ENCODE assay signal across 25 cellular contexts in genomic region chr5:9691261-9691660, GRCh38.
"Had no signal": no experiment of that assay in that cellular context is flagged by ENCODE, and none has a peak within 500 bp of the region (broad histone marks: within the 10 kb centered on the region; RNA-seq: fewer than 3 reads in every experiment).

No MANE protein-coding gene starts in this region.

- H3K27me3 Mint-ChIP-seq: memory B cell; progenitor cell of endocrine pancreas; stimulated activated naive B cell treated with anti-CD40 and anti-IgM and Interleukin-4, amounts not matched to agents 10 μg/mL and 1 μg/mL and 100 μg/mL, for 72 hours had no signal

- H3K27ac ChIP-seq: left ventricle myocardium inferior, neutrophil, parathyroid adenoma, right atrium auricular region, right lobe of liver, stomach, testis, thyroid gland, transverse colon, upper lobe of right lung had no signal

- H2AFZ ChIP-seq: parathyroid adenoma had no signal

- H3K4me3 ChIP-seq: left ventricle myocardium inferior, right atrium auricular region, right lobe of liver, stomach, testis, thyroid gland, transverse colon, upper lobe of right lung had no signal

- H3K27ac Mint-ChIP-seq: immature natural killer cell; memory B cell; naive thymus-derived CD8-positive, alpha-beta T cell; nephron; progenitor cell of endocrine pancreas; stimulated activated naive B cell treated with anti-CD40 and anti-IgM and Interleukin-4, amounts not matched to agents 10 μg/mL and 1 μg/mL and 100 μg/mL, for 72 hours had no signal

- H3K36me3 ChIP-seq: left ventricle myocardium inferior, neutrophil, right atrium auricular region, right lobe of liver, stomach, thyroid gland, transverse colon, upper lobe of right lung had no signal

- H3K4me1 Mint-ChIP-seq: immature natural killer cell; memory B cell; naive thymus-derived CD8-positive, alpha-beta T cell; stimulated activated naive B cell treated with anti-CD40 and anti-IgM and Interleukin-4, amounts not matched to agents 10 μg/mL and 1 μg/mL and 100 μg/mL, for 72 hours had no signal

- H3K9me3 ChIP-seq: left ventricle myocardium inferior, neutrophil, right atrium auricular region, right lobe of liver, stomach, testis, thyroid gland, transverse colon, upper lobe of right lung had no signal

- H3K36me3 Mint-ChIP-seq: immature natural killer cell; memory B cell; naive thymus-derived CD8-positive, alpha-beta T cell; stimulated activated naive B cell treated with anti-CD40 and anti-IgM and Interleukin-4, amounts not matched to agents 10 μg/mL and 1 μg/mL and 100 μg/mL, for 72 hours had no signal

- H3K4me3 Mint-ChIP-seq: immature natural killer cell; memory B cell; naive thymus-derived CD8-positive, alpha-beta T cell; nephron; neural crest cell; stimulated activated naive B cell treated with anti-CD40 and anti-IgM and Interleukin-4, amounts not matched to agents 10 μg/mL and 1 μg/mL and 100 μg/mL, for 72 hours had no signal

- ATAC-seq: naive thymus-derived CD8-positive, alpha-beta T cell; right lobe of liver; stimulated activated naive B cell treated with anti-CD40 and anti-IgM and Interleukin-4, amounts not matched to agents 10 μg/mL and 1 μg/mL and 100 μg/mL, for 72 hours; stimulated activated naive CD8-positive, alpha-beta T cell treated with anti-CD3 and anti-CD28 coated beads, Interleukin-15, Interleukin-2, amounts not matched to agents 100 U/mL and 50 U/mL, for 24 hours; upper lobe of right lung had no signal

- DNase-seq: hypothalamus; immature natural killer cell; kidney; left ventricle myocardium inferior; naive thymus-derived CD8-positive, alpha-beta T cell; occipital lobe; right lobe of liver; stimulated activated CD4-positive, alpha-beta T cell treated with anti-CD3 and anti-CD28 coated beads, Interleukin-12 subunit alpha, Interleukin-12 subunit beta, amount 100 ng/mL, for 4 hours; stimulated activated CD4-positive, alpha-beta T cell treated with anti-CD3 and anti-CD28 coated beads, Interleukin-15, amount 100 ng/mL, for 24 hours; stimulated activated CD4-positive, alpha-beta T cell treated with anti-CD3 and anti-CD28 coated beads, Interleukin-2, amount 100 ng/mL, for 24 hours; stimulated activated CD4-positive, alpha-beta T cell treated with anti-CD3 and anti-CD28 coated beads, Interleukin-4, amount 100 ng/mL, for 1 hour; stimulated activated naive B cell treated with anti-CD40 and anti-IgM and Interleukin-4, amounts not matched to agents 10 μg/mL and 1 μg/mL and 100 μg/mL, for 72 hours; stimulated activated naive CD8-positive, alpha-beta T cell treated with anti-CD3 and anti-CD28 coated beads, Interleukin-15, Interleukin-2, amounts not matched to agents 100 U/mL and 50 U/mL, for 24 hours; stomach; testis; thyroid gland; transverse colon; upper lobe of right lung had no signal

- H3K9ac ChIP-seq: parathyroid adenoma had no signal

- H3K9me3 Mint-ChIP-seq: memory B cell had no signal

- H3K4me1 ChIP-seq: left ventricle myocardium inferior, parathyroid adenoma, right atrium auricular region, right lobe of liver, stomach, testis, thyroid gland, transverse colon, upper lobe of right lung had no signal

- H3K79me2 ChIP-seq: parathyroid adenoma had no signal

- H3K27me3 ChIP-seq: neutrophil, right atrium auricular region, right lobe of liver, stomach, testis, thyroid gland, transverse colon, upper lobe of right lung had no signal
